In the genomic region with DNA sequence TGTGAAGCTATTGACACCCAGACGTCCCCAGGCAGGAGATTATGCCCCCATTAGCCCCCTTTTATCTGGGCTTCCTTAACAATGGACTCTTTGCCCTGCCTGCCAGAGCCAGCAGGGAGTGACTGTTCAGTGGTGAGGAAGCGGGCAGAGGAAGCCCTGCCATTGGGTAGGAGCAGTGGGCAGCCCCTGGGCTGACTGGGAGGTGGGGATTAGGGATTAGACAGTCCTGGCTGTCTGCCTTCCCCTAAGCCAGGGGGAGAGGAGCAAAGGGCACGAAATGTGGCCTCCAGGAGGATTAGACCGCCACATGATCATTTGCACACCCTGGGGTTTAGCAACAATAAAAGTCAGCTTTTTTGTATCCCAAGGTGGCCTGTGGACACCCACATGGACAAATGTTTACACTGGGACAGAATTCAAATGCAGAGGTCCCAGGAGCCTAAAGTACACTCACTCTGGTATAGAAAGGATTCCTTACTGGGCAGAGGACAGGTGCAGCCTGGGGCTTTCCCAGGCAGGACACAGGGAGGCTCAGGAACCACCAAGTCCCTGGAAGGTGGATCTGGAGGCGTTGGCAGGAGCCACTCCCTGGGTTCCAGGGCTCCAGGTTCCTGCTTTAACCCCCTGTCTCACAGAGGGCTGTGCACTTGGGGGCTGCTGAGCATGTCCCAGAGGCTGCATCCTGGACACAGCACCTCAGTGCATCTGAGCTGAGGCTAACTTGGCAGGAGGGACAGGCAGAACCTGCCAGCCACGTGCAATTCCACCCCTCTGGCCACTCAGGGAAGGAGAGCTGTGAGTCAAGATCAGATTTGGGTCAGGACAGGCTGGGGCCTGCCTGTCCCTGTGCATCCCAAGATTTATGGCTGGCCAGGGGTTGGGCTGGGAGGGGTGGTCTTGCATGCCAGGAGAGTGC, we compare ENCODE assay signal across 9 cellular contexts. TPM values are rescaled to one million over a fixed set of nuclear protein-coding genes. Genes with fewer than 3 reads are reported as not detected.
DNase-seq lines count a peak whose midpoint lies in the region; ATAC-seq, FAIRE-seq and TF ChIP-seq lines count a peak whose summit lies in the region.
"Had no signal": no experiment of that assay in that cellular context is flagged by ENCODE, and none has a peak within 500 bp of the region (broad histone marks: within the 10 kb centered on the region; RNA-seq: fewer than 3 reads in every experiment).

No MANE protein-coding gene starts in this region.

- POLR2A ChIA-PET in A673 (lab: Charles Lee; ENCODE audit: low non-redundant PET) = interaction anchor here (0.6 kb wide), 1 partner anchor 1708 kb away, joined by 3 read pairs; no protein-coding TSS in a partner anchor
- POLR2A ChIA-PET in HCT116 (lab: Charles Lee) = no interaction called here

- H3K4me2 ChIP-seq in HCT116 (ENCODE audit: low read length) (peak overlapping the region; percentile 98), astrocyte (ENCODE audit: low read length) (peak overlapping the region; percentile 94)

- DNase-seq in A673 (ENCODE audit: low spot score) (peak; percentile 65), HCT116 (ENCODE audit: low read depth, low spot score) (no peak), astrocyte (ENCODE audit: low read depth) (no peak), left colon (peak in 1 of 2 donors; percentile 47), NCI-H1417 treated with DMSO at 0.1 percent for 48 hours (lab: John Stamatoyannopoulos, UW) (no peak), GDM1 (lab: John Stamatoyannopoulos, UW) (no peak)
- DNase-seq: NCI-H2171 treated with DMSO at 0.1 percent for 48 hours had no signal

- H3K4me1 ChIP-seq in A673 (ENCODE audit: insufficient read depth, low read length, poor library complexity, severe bottlenecking) (peaks cover 20% of the 10 kb centered on the region), HCT116 (ENCODE audit: control insufficient read depth in 1 of 2, insufficient read depth in 2 of 2, low read length in 2 of 2) (peaks cover 40 to 44% of the 10 kb centered on the region in 2 experiments), astrocyte (ENCODE audit: insufficient read depth, low read length) (peaks cover 37% of the 10 kb centered on the region)

- intact Hi-C loops in A673 (cut with micrococcal nuclease; ENCODE audit: unreplicated experiment) (no loop called here), HCT116 (cut with micrococcal nuclease) (no loop called here), left colon (cut with DNase I, micrococcal nuclease) (no loop called here)

- peak overlapping the region; percentile 80 for H3K4me3 ChIP-seq in A673 (ENCODE audit: low read depth, low read length, poor library complexity, severe bottlenecking)
- peak overlapping the region in 1 of 2 experiments; percentile 69; a peak in 2 of 4 replicates for H3K4me3 ChIP-seq in HCT116 (replicated peaks in 1 of 2; ENCODE audit: low read depth in 1 of 2, low read length in 2 of 2)
- peak overlapping the region; percentile 67 for H3K4me3 ChIP-seq in astrocyte (ENCODE audit: insufficient read depth, low read depth, low read length)

- no peaks in the 10 kb centered on the region for H4K20me1 ChIP-seq in HCT116 (ENCODE audit: insufficient read depth)
- peaks cover 42% of the 10 kb centered on the region for H4K20me1 ChIP-seq in astrocyte (ENCODE audit: insufficient read depth, low read length)

- no peaks in the 10 kb centered on the region for H3K9me2 ChIP-seq in HCT116 (ENCODE audit: insufficient read depth)

- BruUV-seq in A673 (replicated peaks; lab: Mats Ljungman, UMichigan) = TSS peak; percentile 46
- TSS peak; percentile 55 for BruUV-seq in HCT116 (replicated peaks; lab: Mats Ljungman, UMichigan)

- ATAC-seq in HCT116 (no peak), left colon (peak; percentile 40), HG03139 (IDR thresholded peaks at IDR 0.05; ENCODE audit: unreplicated experiment) (no peak), GM19023 (IDR thresholded peaks at IDR 0.05; ENCODE audit: unreplicated experiment) (no peak)

- H3K79me2 ChIP-seq in HCT116 (ENCODE audit: insufficient read depth, low read length) = no peaks in the 10 kb centered on the region
- H3K79me2 ChIP-seq in astrocyte (ENCODE audit: insufficient read depth, low read length) = peaks cover 19% of the 10 kb centered on the region

- peaks cover 2% of the 10 kb centered on the region for H3K36me3 Mint-ChIP-seq in astrocyte (ENCODE audit: low read depth, unreplicated experiment)

- peak overlapping the region; percentile 77 for H3K27ac Mint-ChIP-seq in astrocyte (ENCODE audit: unreplicated experiment)

- H2AFZ ChIP-seq in HCT116 (ENCODE audit: low read depth, low read length, poor library complexity, severe bottlenecking) (no peak overlapping the region), astrocyte (ENCODE audit: low read depth, low read length) (no peak overlapping the region)

- peaks cover 23% of the 10 kb centered on the region for H3K36me3 ChIP-seq in A673 (ENCODE audit: insufficient read depth, low read length, poor library complexity, severe bottlenecking)
- H3K36me3 ChIP-seq in HCT116 (ENCODE audit: control insufficient read depth in 1 of 2, insufficient read depth in 2 of 2, low read length in 2 of 2) = no peaks in the 10 kb centered on the region; a peak in 1 of 4 replicates
- H3K36me3 ChIP-seq in astrocyte (ENCODE audit: insufficient read depth, low read length) = peaks cover 20% of the 10 kb centered on the region

- peak overlapping the region; percentile 69 for H3K27ac ChIP-seq in A673 (ENCODE audit: low read depth, low read length, poor library complexity, severe bottlenecking)
- peak overlapping the region; percentile 90 for H3K27ac ChIP-seq in HCT116 (ENCODE audit: low read depth, low read length)
- H3K27ac ChIP-seq in astrocyte (ENCODE audit: low read depth, low read length) = peak overlapping the region; percentile 7

- no peak for TF ChIP-seq POLR2A in HCT116 (IDR thresholded peaks at IDR 0.05; ENCODE audit: borderline replicate concordance, extremely low read depth, insufficient read depth, insufficient read length)

- TF ChIP-seq CTCF in A673 (conservative IDR thresholded peaks at IDR 0.05; ENCODE audit: low read depth, low read length) = no peak
- TF ChIP-seq CTCF in HCT116 (IDR thresholded peaks at IDR 0.05 in 2 of 3, conservative IDR thresholded peaks at IDR 0.05 in 1 of 3; ENCODE audit: borderline replicate concordance in 1 of 3, insufficient read depth in 1 of 3, low read depth in 2 of 3, low read length in 2 of 3) = no peak
- no peak for TF ChIP-seq CTCF in astrocyte (IDR thresholded peaks at IDR 0.05; ENCODE audit: insufficient read depth, low read depth, low read length)

- no peak for TF ChIP-seq RAD21 in HCT116 (IDR thresholded peaks at IDR 0.05; ENCODE audit: low read depth)

- peak overlapping the region; percentile 80 for H3K9ac ChIP-seq in HCT116 (ENCODE audit: low read length)
- peak overlapping the region; percentile 79 for H3K9ac ChIP-seq in astrocyte (ENCODE audit: low read length)

- H3K9me3 ChIP-seq in A673 (ENCODE audit: low read depth, low read length, poor library complexity, severe bottlenecking) (no peaks in the 10 kb centered on the region), HCT116 (ENCODE audit: control insufficient read depth in 1 of 2, insufficient read depth in 1 of 2, low read depth in 1 of 2, low read length in 2 of 2) (no peaks in the 10 kb centered on the region), astrocyte (ENCODE audit: insufficient read depth, low read depth, low read length) (no peaks in the 10 kb centered on the region)

- H3K27me3 ChIP-seq in A673 (replicated peaks; ENCODE audit: insufficient read depth, low read depth, low read length, poor library complexity) (no peaks in the 10 kb centered on the region), HCT116 (ENCODE audit: insufficient read depth, low read length) (no peaks in the 10 kb centered on the region), astrocyte (ENCODE audit: insufficient read depth, low read length) (no peaks in the 10 kb centered on the region)

- peaks cover 37% of the 10 kb centered on the region for H3K4me1 Mint-ChIP-seq in astrocyte (ENCODE audit: low read depth, unreplicated experiment)

- CTCF ChIA-PET in A673 (lab: Charles Lee) (no interaction called here), HCT116 (lab: Charles Lee) (interaction anchor here (0.8 to 2.0 kb wide), 2 partner anchors 14 to 20 kb away, joined by 3 to 7 read pairs; no protein-coding TSS in a partner anchor)

- peaks cover 1% of the 10 kb centered on the region for H3K27me3 Mint-ChIP-seq in astrocyte (ENCODE audit: low read depth, unreplicated experiment)

- RAD21 ChIA-PET in HCT116 (lab: Charles Lee; ENCODE audit: low non-redundant PET in 1 of 2, low total read pairs in 2 of 2, uncharacterized antibody in 2 of 2, unreplicated experiment in 2 of 2) = no interaction called here

- FAIRE-seq in astrocyte (lab: Jason Lieb, UNC) = no peak

- H3K9me3 Mint-ChIP-seq in astrocyte (ENCODE audit: unreplicated experiment) = no peaks in the 10 kb centered on the region

- peak overlapping the region; percentile 83 for H3K4me3 Mint-ChIP-seq in astrocyte (ENCODE audit: unreplicated experiment)

TF ChIP-seq in HCT116, 20 proteins besides CTCF, POLR2A, EP300 and RAD21:
- TF ChIP-seq POLR2AphosphoS5 (IDR thresholded peaks at IDR 0.05; ENCODE audit: low read depth, low read length) (0 out of 2 replicates have a peak, but pooled peaks have one; percentile 20), ATF3 (IDR thresholded peaks at IDR 0.05) (no peak), FOSL1 (IDR thresholded peaks at IDR 0.05; ENCODE audit: low read depth) (no peak), EZH2 (IDR thresholded peaks at IDR 0.05) (no peak)

RNA-seq across cellular contexts. Expression of gene PNPLA3, which starts 2.1 kb away (rescaled TPM):
- total RNA-seq in A673 (2021) = 11.8 and 15.6 TPM in 2 replicates
- total RNA-seq in HCT116 (2021; ENCODE audit: unreplicated experiment) = 7.3 TPM
- polyA plus RNA-seq in HCT116 (2012) = 3.9 and 4.9 TPM in 2 replicates
- 8.3 and 10.8 TPM in 2 replicates for total RNA-seq in astrocyte
- total RNA-seq in left colon = 1 to 10 TPM in 1 of 2 donors, under 1 TPM in 1; 0.14 to 2.0 TPM

RNA-seq across cellular contexts. Expression of gene SAMM50, which starts 29.6 kb away (rescaled TPM):
- total RNA-seq in A673 (2021) (63.1 and 67.2 TPM in 2 replicates), HCT116 (2021; ENCODE audit: unreplicated experiment) (40.8 TPM), astrocyte (63.4 and 65.2 TPM in 2 replicates), left colon (10 to 100 TPM; 47.1 to 59.3 TPM)
- polyA plus RNA-seq in HCT116 (2012) = 30.0 and 37.1 TPM in 2 replicates

RNA-seq across cellular contexts. Expression of gene PNPLA5, which starts 33.9 kb away (rescaled TPM):
- total RNA-seq in A673 (2021) = not detected in 2 replicates
- 2.9 TPM for total RNA-seq in HCT116 (2021; ENCODE audit: unreplicated experiment)
- polyA plus RNA-seq in HCT116 (2012) = 0.81 and 0.92 TPM in 2 replicates
- not detected in 2 replicates for total RNA-seq in astrocyte
- total RNA-seq in left colon = not detected

Comparison
In these comparisons a context has a peak if more than half of its experiments do, and no peak if none do; other contexts are left out.
1. H3K27ac ChIP-seq: peak in every context shown above with its lines; median percentile 90 in HCT116; 69 in A673; 7 in astrocyte.